In the genomic region with DNA sequence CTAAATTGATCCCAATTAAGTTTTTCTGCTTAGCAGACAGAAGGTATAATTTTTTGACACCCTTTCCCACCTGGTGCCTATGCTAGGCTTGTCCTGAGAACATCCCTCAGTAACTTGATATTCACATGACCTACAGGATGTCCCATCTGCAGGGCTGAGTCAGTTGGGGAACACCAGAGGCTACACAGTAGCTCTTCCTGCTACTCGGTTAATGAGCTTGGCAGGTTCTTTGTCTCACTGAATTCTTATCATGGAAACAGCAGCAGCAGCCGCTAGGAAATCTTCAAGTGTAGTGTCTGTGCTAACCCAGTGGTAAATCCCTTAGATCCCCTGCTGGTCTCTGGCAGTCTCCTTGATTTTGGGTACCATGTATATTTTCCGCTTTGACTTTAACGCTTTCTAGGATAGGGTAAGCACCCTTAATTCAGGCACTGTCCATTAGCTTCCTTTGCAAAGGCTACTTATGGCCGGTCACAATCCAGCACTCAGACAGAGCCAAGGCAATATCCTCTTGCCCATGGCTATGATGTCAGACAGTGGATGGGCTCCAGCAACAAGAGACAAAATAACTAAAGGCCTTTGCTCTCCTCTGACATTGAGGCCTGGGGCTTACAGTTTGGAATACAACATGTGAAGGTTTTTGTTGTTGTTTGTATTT, we compare ENCODE assay signal across 8 cellular contexts. TPM values are rescaled to one million over a fixed set of nuclear protein-coding genes. Genes with fewer than 3 reads are reported as not detected.
DNase-seq lines count a peak whose midpoint lies in the region; ATAC-seq and TF ChIP-seq lines count a peak whose summit lies in the region.

No MANE protein-coding gene starts in this region.

- H3K27ac Mint-ChIP-seq in activated T-cell treated with anti-CD3 and anti-CD28 coated beads, Interleukin-2, amount 50 U/mL, for 24 hours = no peak overlapping the region

- ATAC-seq in esophagus mucosa (peak; percentile 34), HG02610 (IDR thresholded peaks at IDR 0.05; ENCODE audit: unreplicated experiment) (no peak)

- no peak for TF ChIP-seq CTCF in osteoblast (IDR thresholded peaks at IDR 0.05; ENCODE audit: extremely low read depth, low read depth, low read length)

- peaks cover 31% of the 10 kb centered on the region for H3K36me3 ChIP-seq in osteoblast (ENCODE audit: insufficient read depth, low read length)

- H3K4me3 ChIP-seq in osteoblast (ENCODE audit: insufficient read depth, low read length) = no peak overlapping the region

- H2AFZ ChIP-seq in osteoblast (ENCODE audit: low read length) = no peak overlapping the region

- H3K27me3 Mint-ChIP-seq in activated T-cell treated with anti-CD3 and anti-CD28 coated beads, Interleukin-2, amount 50 U/mL, for 24 hours = no peaks in the 10 kb centered on the region

- peak; percentile 42 for DNase-seq in GM03348 (ENCODE audit: low spot score)
- DNase-seq in NCI-H2196 (lab: John Stamatoyannopoulos, UW; ENCODE audit: unreplicated experiment) = peak; percentile 50
- peak; percentile 65 for DNase-seq in osteoblast (ENCODE audit: insufficient read length, low spot score, missing footprints)
- no peak for DNase-seq in SIG-M5 treated with dmso at 0.1 percent for 504 hours (lab: John Stamatoyannopoulos, UW; ENCODE audit: unreplicated experiment)
- DNase-seq in activated CD4-positive, alpha-beta T cell treated with anti-CD3 and anti-CD28 coated beads, Interleukin-2, amount 50 U/mL, for 48 hours = no peak
- DNase-seq in activated T-cell treated with anti-CD3 and anti-CD28 coated beads, Interleukin-2, amount 50 U/mL, for 24 hours = no peak

- H3K4me1 ChIP-seq in osteoblast (ENCODE audit: insufficient read depth, low read length) = peaks cover 6% of the 10 kb centered on the region

- no peaks in the 10 kb centered on the region for H3K27me3 ChIP-seq in osteoblast (ENCODE audit: insufficient read depth, low read length)

- no peak overlapping the region for H3K4me3 Mint-ChIP-seq in activated T-cell treated with anti-CD3 and anti-CD28 coated beads, Interleukin-2, amount 50 U/mL, for 24 hours

- no peaks in the 10 kb centered on the region for H3K9me3 ChIP-seq in osteoblast (ENCODE audit: low read depth, low read length)

- no peaks in the 10 kb centered on the region for H3K79me2 ChIP-seq in osteoblast (ENCODE audit: insufficient read depth, low read length)

- H3K27ac ChIP-seq in osteoblast (ENCODE audit: low read depth, low read length) = no peak overlapping the region

- H3K36me3 Mint-ChIP-seq in activated T-cell treated with anti-CD3 and anti-CD28 coated beads, Interleukin-2, amount 50 U/mL, for 24 hours (ENCODE audit: low read depth) = peaks cover 30% of the 10 kb centered on the region

- H4K20me1 ChIP-seq in osteoblast (ENCODE audit: insufficient read depth, low read length) = no peaks in the 10 kb centered on the region

- no peaks in the 10 kb centered on the region for H3K4me1 Mint-ChIP-seq in activated T-cell treated with anti-CD3 and anti-CD28 coated beads, Interleukin-2, amount 50 U/mL, for 24 hours (ENCODE audit: low read depth)

- no peaks in the 10 kb centered on the region for H3K9me3 Mint-ChIP-seq in activated T-cell treated with anti-CD3 and anti-CD28 coated beads, Interleukin-2, amount 50 U/mL, for 24 hours

- H3K4me2 ChIP-seq in osteoblast (ENCODE audit: insufficient read depth, low read length) = peak overlapping the region; percentile 25

RNA-seq across cellular contexts. Expression of a gene that starts 8.5 kb away (rescaled TPM):
- total RNA-seq in esophagus mucosa (33.6 TPM), osteoblast (31.5 and 32.9 TPM in 2 replicates)

RNA-seq across cellular contexts. Expression of a gene that starts 43.2 kb away (rescaled TPM):
- total RNA-seq in esophagus mucosa (not detected), osteoblast (not detected in 2 replicates)

RNA-seq across cellular contexts. Expression of a gene that starts 46.9 kb away (rescaled TPM):
- total RNA-seq in esophagus mucosa (12.1 TPM), osteoblast (51.4 and 53.6 TPM in 2 replicates)

Comparison
In these comparisons a context has a peak if more than half of its experiments do, and no peak if none do; other contexts are left out.
1. DNase-seq: peak in GM03348 (single experiment), NCI-H2196 (single experiment) and osteoblast (single experiment); none in SIG-M5 treated with dmso at 0.1 percent for 504 hours (single experiment), activated CD4-positive, alpha-beta T cell treated with anti-CD3 and anti-CD28 coated beads, Interleukin-2, amount 50 U/mL, for 48 hours (0 of 2) and activated T-cell treated with anti-CD3 and anti-CD28 coated beads, Interleukin-2, amount 50 U/mL, for 24 hours (single experiment).